13 cellular contexts compared by ENCODE assay signal in the genomic region with DNA sequence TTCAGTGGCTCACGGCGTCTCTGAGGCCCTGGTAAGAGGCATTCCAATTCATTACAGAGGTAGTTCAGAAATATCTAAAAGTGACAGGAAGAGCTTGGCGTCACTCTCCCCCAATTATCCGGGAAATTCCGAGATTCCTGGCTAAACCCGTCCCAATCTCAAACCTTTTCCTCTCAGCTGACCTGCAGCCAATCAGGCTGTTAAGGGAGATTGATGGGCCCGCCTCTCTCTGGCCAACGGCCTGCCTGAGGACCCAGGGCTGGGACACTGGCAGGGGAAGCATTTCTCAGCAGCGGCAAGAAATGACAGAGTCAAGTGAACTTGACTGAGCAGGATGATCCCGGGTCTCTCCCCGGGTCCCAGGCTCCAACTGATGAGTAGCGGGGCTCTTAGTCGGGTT.
"Had no signal": no experiment of that assay in that cellular context is flagged by ENCODE, and none has a peak within 500 bp of the region (broad histone marks: within the 10 kb centered on the region; RNA-seq: fewer than 3 reads in every experiment).

No MANE protein-coding gene starts in this region.

- H3K27ac Mint-ChIP-seq: activated CD4-positive, alpha-beta T cell treated with anti-CD3 and anti-CD28 coated beads, Interleukin-2, amount 10 ng/mL, durations not matched to agents 7 days and 5 days; activated naive CD4-positive, alpha-beta T cell treated with anti-CD3 and anti-CD28 coated beads, Interleukin-2, amount 10 ng/mL, durations not matched to agents 7 days and 5 days; activated T-helper 2 cell treated with anti-CD3 and anti-CD28 coated beads, Interferon-gamma antibody, Interleukin-2, Interleukin-4, amounts not matched to agents 10 μg/mL and 5 μg/mL and 100 μg/mL, durations not matched to agents 14 hours and 24 hours and 36 hours; dendritic cell treated with granulocyte-macrophage colony-stimulating factor and Interleukin-4, amounts not matched to agents 40 ng/mL and 50 ng/mL, for 4 days; naive thymus-derived CD4-positive, alpha-beta T cell had no signal

- H3K27ac ChIP-seq: adrenal gland, lower lobe of right lung, upper lobe of right lung had no signal

- H3K4me1 ChIP-seq: adrenal gland, lower lobe of right lung, upper lobe of right lung had no signal

- DNase-seq: activated CD4-positive, alpha-beta T cell treated with anti-CD3 and anti-CD28 coated beads, Interleukin-2, amount 10 ng/mL, durations not matched to agents 7 days and 5 days; activated naive CD4-positive, alpha-beta T cell treated with anti-CD3 and anti-CD28 coated beads, Interleukin-2, amount 10 ng/mL, durations not matched to agents 7 days and 5 days; adrenal gland; head of caudate nucleus; lower lobe of right lung; naive thymus-derived CD4-positive, alpha-beta T cell; stimulated activated CD4-positive, alpha-beta T cell treated with anti-CD3 and anti-CD28 coated beads, Interleukin-2, amount 100 ng/mL, for 24 hours; stimulated activated naive CD4-positive, alpha-beta T cell; upper lobe of right lung had no signal

- ATAC-seq: lower lobe of right lung; naive thymus-derived CD4-positive, alpha-beta T cell; upper lobe of right lung had no signal

- H3K4me2 ChIP-seq: SK-N-SH had no signal

- H3K27me3 Mint-ChIP-seq: activated CD4-positive, alpha-beta T cell treated with anti-CD3 and anti-CD28 coated beads, Interleukin-2, amount 10 ng/mL, durations not matched to agents 7 days and 5 days; central memory CD8-positive, alpha-beta T cell; dendritic cell treated with granulocyte-macrophage colony-stimulating factor and Interleukin-4, amounts not matched to agents 40 ng/mL and 50 ng/mL, for 4 days had no signal

- H3K4me3 ChIP-seq: adrenal gland, lower lobe of right lung, upper lobe of right lung had no signal

- H3K36me3 ChIP-seq: adrenal gland, lower lobe of right lung, upper lobe of right lung had no signal

- H3K9me3 Mint-ChIP-seq: activated CD4-positive, alpha-beta T cell treated with anti-CD3 and anti-CD28 coated beads, Interleukin-2, amount 10 ng/mL, durations not matched to agents 7 days and 5 days; activated naive CD4-positive, alpha-beta T cell treated with anti-CD3 and anti-CD28 coated beads, Interleukin-2, amount 10 ng/mL, durations not matched to agents 7 days and 5 days; activated T-helper 2 cell treated with anti-CD3 and anti-CD28 coated beads, Interferon-gamma antibody, Interleukin-2, Interleukin-4, amounts not matched to agents 10 μg/mL and 5 μg/mL and 100 μg/mL, durations not matched to agents 14 hours and 24 hours and 36 hours; central memory CD8-positive, alpha-beta T cell; dendritic cell treated with granulocyte-macrophage colony-stimulating factor and Interleukin-4, amounts not matched to agents 40 ng/mL and 50 ng/mL, for 4 days had no signal

- H3K9ac ChIP-seq: SK-N-SH had no signal

- H3K9me3 ChIP-seq: adrenal gland, lower lobe of right lung, SK-N-SH, upper lobe of right lung had no signal

- H3K36me3 Mint-ChIP-seq: activated naive CD4-positive, alpha-beta T cell treated with anti-CD3 and anti-CD28 coated beads, Interleukin-2, amount 10 ng/mL, durations not matched to agents 7 days and 5 days; naive thymus-derived CD4-positive, alpha-beta T cell had no signal

- H3K4me1 Mint-ChIP-seq: activated CD4-positive, alpha-beta T cell treated with anti-CD3 and anti-CD28 coated beads, Interleukin-2, amount 10 ng/mL, durations not matched to agents 7 days and 5 days; activated naive CD4-positive, alpha-beta T cell treated with anti-CD3 and anti-CD28 coated beads, Interleukin-2, amount 10 ng/mL, durations not matched to agents 7 days and 5 days; central memory CD8-positive, alpha-beta T cell; naive thymus-derived CD4-positive, alpha-beta T cell had no signal

- H3K4me3 Mint-ChIP-seq: activated CD4-positive, alpha-beta T cell treated with anti-CD3 and anti-CD28 coated beads, Interleukin-2, amount 10 ng/mL, durations not matched to agents 7 days and 5 days; activated naive CD4-positive, alpha-beta T cell treated with anti-CD3 and anti-CD28 coated beads, Interleukin-2, amount 10 ng/mL, durations not matched to agents 7 days and 5 days; central memory CD8-positive, alpha-beta T cell; dendritic cell treated with granulocyte-macrophage colony-stimulating factor and Interleukin-4, amounts not matched to agents 40 ng/mL and 50 ng/mL, for 4 days; naive thymus-derived CD4-positive, alpha-beta T cell had no signal
